ENCODE assay signal across 25 cellular contexts in the genomic region with DNA sequence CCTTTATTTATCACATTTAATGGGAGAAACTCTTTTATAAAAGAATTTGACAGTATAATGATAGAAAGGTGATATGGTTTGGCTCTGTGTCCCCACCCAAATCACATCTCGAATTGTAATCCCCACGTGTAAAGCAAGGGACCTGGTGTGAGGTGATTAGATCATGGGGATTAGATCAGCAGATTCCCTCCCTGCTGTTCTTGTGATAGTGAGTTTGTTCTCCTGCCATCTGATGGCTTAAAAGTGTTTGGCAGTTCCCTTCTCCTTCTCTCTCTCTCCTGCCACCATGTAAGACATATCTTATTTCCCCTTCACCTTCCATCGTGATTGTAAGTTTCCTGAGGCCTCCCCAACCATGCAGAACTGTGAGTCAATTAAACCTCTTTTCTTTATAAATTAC.
"Had no signal": no experiment of that assay in that cellular context is flagged by ENCODE, and none has a peak within 500 bp of the region (broad histone marks: within the 10 kb centered on the region; RNA-seq: fewer than 3 reads in every experiment).

No MANE protein-coding gene starts in this region.

- H3K27ac ChIP-seq: ascending aorta, body of pancreas, SK-N-MC had no signal

- DNase-seq: activated CD4-positive, alpha-beta T cell treated with anti-CD3 and anti-CD28 coated beads for 48 hours; activated CD4-positive, alpha-beta T cell treated with anti-CD3 and anti-CD28 coated beads, Interleukin-2, amount 50 U/mL, for 4 hours; activated CD4-positive, CD25-positive, alpha-beta regulatory T cell treated with anti-CD3 and anti-CD28 coated beads, Interleukin-2, amount 50 U/mL, for 72 hours; activated CD8-positive, alpha-beta memory T cell treated with anti-CD3 and anti-CD28 coated beads for 24 hours; activated effector memory CD4-positive, alpha-beta T cell treated with anti-CD3 and anti-CD28 coated beads, Interleukin-2, amount 50 U/mL, for 16 hours; activated naive CD4-positive, alpha-beta T cell treated with Interleukin-2 at 50 U/mL for 16 hours; activated naive CD8-positive, alpha-beta T cell treated with anti-CD3 and anti-CD28 coated beads, Interleukin-2, amount 50 U/mL, for 24 hours; activated T-cell treated with anti-CD3 and anti-CD28 coated beads, Interleukin-2, amount 50 U/mL, for 4 hours; amniotic stem cell; body of pancreas; central memory CD4-positive, alpha-beta T cell; MG63; NCI-H1105 treated with DMSO at 0.1 percent for 48 hours; NCI-H146; NCI-H187 treated with DMSO at 0.1 percent for 48 hours; NCI-H2081 treated with DMSO at 0.1 percent for 48 hours; NCI-H510A treated with DMSO at 0.1 percent for 48 hours; NCI-H748 treated with DMSO at 0.1 percent for 48 hours; RPMI8226; T-helper 1 cell had no signal

- H3K4me3 ChIP-seq: ascending aorta, body of pancreas, MG63, SK-N-MC had no signal

- H3K27me3 ChIP-seq: ascending aorta, body of pancreas, MG63 had no signal

- H3K9me3 ChIP-seq: ascending aorta, body of pancreas, MG63 had no signal

- H3K4me1 ChIP-seq: ascending aorta, body of pancreas had no signal

- H3K4me3 Mint-ChIP-seq: activated naive CD8-positive, alpha-beta T cell treated with anti-CD3 and anti-CD28 coated beads, Interleukin-2, amount 50 U/mL, for 24 hours; activated T-cell treated with anti-CD3 and anti-CD28 coated beads, Interleukin-2, amount 50 U/mL, for 4 hours had no signal

- H3K9me3 Mint-ChIP-seq: activated T-cell treated with anti-CD3 and anti-CD28 coated beads, Interleukin-2, amount 50 U/mL, for 4 hours had no signal

- H3K27me3 Mint-ChIP-seq: activated naive CD8-positive, alpha-beta T cell treated with anti-CD3 and anti-CD28 coated beads, Interleukin-2, amount 50 U/mL, for 24 hours had no signal

- H3K27ac Mint-ChIP-seq: activated naive CD4-positive, alpha-beta T cell treated with anti-CD3 and anti-CD28 coated beads, Interleukin-2, amount 50 U/mL, for 72 hours; activated naive CD8-positive, alpha-beta T cell treated with anti-CD3 and anti-CD28 coated beads, Interleukin-2, amount 50 U/mL, for 24 hours had no signal

- H3K4me1 Mint-ChIP-seq: activated naive CD8-positive, alpha-beta T cell treated with anti-CD3 and anti-CD28 coated beads, Interleukin-2, amount 50 U/mL, for 24 hours had no signal

- ATAC-seq: activated naive CD4-positive, alpha-beta T cell treated with anti-CD3 and anti-CD28 coated beads, Interleukin-2, amount 50 U/mL, for 72 hours; activated naive CD8-positive, alpha-beta T cell treated with anti-CD3 and anti-CD28 coated beads, Interleukin-2, amount 50 U/mL, for 24 hours; activated T-cell treated with anti-CD3 and anti-CD28 coated beads, Interleukin-2, amount 50 U/mL, for 4 hours; body of pancreas; Panc1; Right ventricle myocardium inferior had no signal

- H3K36me3 ChIP-seq: ascending aorta, MG63 had no signal

- H3K36me3 Mint-ChIP-seq: activated naive CD4-positive, alpha-beta T cell treated with anti-CD3 and anti-CD28 coated beads, Interleukin-2, amount 50 U/mL, for 72 hours had no signal
